Comparison of ENCODE assay signal across 12 cellular contexts in genomic region chr7:92956575-92956974, GRCh38.
DNase-seq lines count a peak whose midpoint lies in the region; ATAC-seq lines count a peak whose summit lies in the region.
"Had no signal": no experiment of that assay in that cellular context is flagged by ENCODE, and none has a peak within 500 bp of the region (broad histone marks: within the 10 kb centered on the region; RNA-seq: fewer than 3 reads in every experiment).

No MANE protein-coding gene starts in this region.

- H3K36me3 Mint-ChIP-seq in T-helper 1 cell treated with Interleukin-12 subunit alpha and Interleukin-12 subunit beta and Interleukin-4 antibody, amounts not matched to agents 30 μg/mL and 1 μg/mL, for 36 hours (ENCODE audit: low read depth), result peaks cover 22% of the 10 kb centered on the region
- H3K36me3 Mint-ChIP-seq in activated T-cell treated with anti-CD3 and anti-CD28 coated beads, Interleukin-2, amount 50 U/mL, for 72 hours (ENCODE audit: insufficient read depth in 2 of 2), result peaks cover 25 to 45% of the 10 kb centered on the region in 2 donors
- H3K36me3 Mint-ChIP-seq in stimulated activated naive CD8-positive, alpha-beta T cell treated with anti-CD3 and anti-CD28 coated beads, Interleukin-15, Interleukin-2, amounts not matched to agents 100 ng/mL and 50 ng/mL, for 24 hours (ENCODE audit: low read depth), result peaks cover 19% of the 10 kb centered on the region

- H3K4me3 Mint-ChIP-seq in T-helper 1 cell treated with Interleukin-12 subunit alpha and Interleukin-12 subunit beta and Interleukin-4 antibody, amounts not matched to agents 30 μg/mL and 1 μg/mL, for 36 hours, result no peak overlapping the region
- H3K4me3 Mint-ChIP-seq in activated T-cell treated with anti-CD3 and anti-CD28 coated beads, Interleukin-2, amount 50 U/mL, for 72 hours, result peak overlapping the region in 1 of 2 donors; percentile 34
- no peak overlapping the region for H3K4me3 Mint-ChIP-seq in stimulated activated naive CD8-positive, alpha-beta T cell treated with anti-CD3 and anti-CD28 coated beads, Interleukin-15, Interleukin-2, amounts not matched to agents 100 ng/mL and 50 ng/mL, for 24 hours
- H3K4me3 Mint-ChIP-seq in stimulated activated naive CD8-positive, alpha-beta T cell treated with anti-CD3 and anti-CD28 coated beads, Interleukin-15, amount 100 ng/mL, for 72 hours, result no peak overlapping the region
- H3K4me3 Mint-ChIP-seq: CD4-positive, alpha-beta T cell; H9 had no signal

- intact Hi-C loops in Right ventricle myocardium inferior (cut with DNase I), result no loop called here

- DNase-seq in T-helper 1 cell, result no peak
- no peak for DNase-seq in activated T-cell treated with anti-CD3 and anti-CD28 coated beads, Interleukin-2, amount 50 U/mL, for 72 hours
- DNase-seq in activated T-cell treated with anti-CD3 and anti-CD28 coated beads, Interleukin-2, amount 50 U/mL, for 48 hours, result no peak
- no peak for DNase-seq in stimulated activated naive CD8-positive, alpha-beta T cell treated with anti-CD3 and anti-CD28 coated beads, Interleukin-15, amount 100 ng/mL, for 72 hours
- DNase-seq in Right ventricle myocardium inferior (ENCODE audit: missing footprints), result no peak
- DNase-seq: AML-193; Caco-2; CD4-positive, alpha-beta T cell; H9 had no signal

- ATAC-seq in activated T-cell treated with anti-CD3 and anti-CD28 coated beads, Interleukin-2, amount 50 U/mL, for 72 hours (replicated peaks in 1 of 2), result no peak
- no peak for ATAC-seq in stimulated activated naive CD8-positive, alpha-beta T cell treated with anti-CD3 and anti-CD28 coated beads, Interleukin-15, amount 100 ng/mL, for 72 hours
- ATAC-seq in Right ventricle myocardium inferior, result no peak
- ATAC-seq: A549 had no signal

- H3K4me1 Mint-ChIP-seq in T-helper 1 cell treated with Interleukin-12 subunit alpha and Interleukin-12 subunit beta and Interleukin-4 antibody, amounts not matched to agents 30 μg/mL and 1 μg/mL, for 36 hours (ENCODE audit: low read depth), result peaks cover 12% of the 10 kb centered on the region
- H3K4me1 Mint-ChIP-seq in activated T-cell treated with anti-CD3 and anti-CD28 coated beads, Interleukin-2, amount 50 U/mL, for 72 hours (ENCODE audit: low read depth), result peaks cover 54% of the 10 kb centered on the region
- H3K4me1 Mint-ChIP-seq in stimulated activated naive CD8-positive, alpha-beta T cell treated with anti-CD3 and anti-CD28 coated beads, Interleukin-15, Interleukin-2, amounts not matched to agents 100 ng/mL and 50 ng/mL, for 24 hours (ENCODE audit: low read depth), result peaks cover 51% of the 10 kb centered on the region
- H3K4me1 Mint-ChIP-seq in stimulated activated naive CD8-positive, alpha-beta T cell treated with anti-CD3 and anti-CD28 coated beads, Interleukin-15, amount 100 ng/mL, for 72 hours, result peaks cover 20% of the 10 kb centered on the region
- H3K4me1 Mint-ChIP-seq: H9 had no signal

- H3K27me3 Mint-ChIP-seq in T-helper 1 cell treated with Interleukin-12 subunit alpha and Interleukin-12 subunit beta and Interleukin-4 antibody, amounts not matched to agents 30 μg/mL and 1 μg/mL, for 36 hours (ENCODE audit: low read depth), result no peaks in the 10 kb centered on the region
- peaks cover 14% of the 10 kb centered on the region for H3K27me3 Mint-ChIP-seq in activated T-cell treated with anti-CD3 and anti-CD28 coated beads, Interleukin-2, amount 50 U/mL, for 72 hours (ENCODE audit: low read depth)
- H3K27me3 Mint-ChIP-seq in stimulated activated naive CD8-positive, alpha-beta T cell treated with anti-CD3 and anti-CD28 coated beads, Interleukin-15, Interleukin-2, amounts not matched to agents 100 ng/mL and 50 ng/mL, for 24 hours, result peaks cover 18% of the 10 kb centered on the region
- peaks cover 28% of the 10 kb centered on the region for H3K27me3 Mint-ChIP-seq in stimulated activated naive CD8-positive, alpha-beta T cell treated with anti-CD3 and anti-CD28 coated beads, Interleukin-15, amount 100 ng/mL, for 72 hours

- peak overlapping the region; percentile 10 for H3K27ac Mint-ChIP-seq in T-helper 1 cell treated with Interleukin-12 subunit alpha and Interleukin-12 subunit beta and Interleukin-4 antibody, amounts not matched to agents 30 μg/mL and 1 μg/mL, for 36 hours
- H3K27ac Mint-ChIP-seq in activated T-cell treated with anti-CD3 and anti-CD28 coated beads, Interleukin-2, amount 50 U/mL, for 72 hours, result peak overlapping the region; percentile 85
- peak overlapping the region; percentile 91 for H3K27ac Mint-ChIP-seq in stimulated activated naive CD8-positive, alpha-beta T cell treated with anti-CD3 and anti-CD28 coated beads, Interleukin-15, Interleukin-2, amounts not matched to agents 100 ng/mL and 50 ng/mL, for 24 hours
- H3K27ac Mint-ChIP-seq in stimulated activated naive CD8-positive, alpha-beta T cell treated with anti-CD3 and anti-CD28 coated beads, Interleukin-15, amount 100 ng/mL, for 72 hours, result no peak overlapping the region
- H3K27ac Mint-ChIP-seq: CD4-positive, alpha-beta T cell; H9 had no signal

- peaks cover 54% of the 10 kb centered on the region for H3K9me3 Mint-ChIP-seq in T-helper 1 cell treated with Interleukin-12 subunit alpha and Interleukin-12 subunit beta and Interleukin-4 antibody, amounts not matched to agents 30 μg/mL and 1 μg/mL, for 36 hours
- H3K9me3 Mint-ChIP-seq in activated T-cell treated with anti-CD3 and anti-CD28 coated beads, Interleukin-2, amount 50 U/mL, for 72 hours, result peaks cover 17 to 27% of the 10 kb centered on the region in 2 donors
- peaks cover 13% of the 10 kb centered on the region for H3K9me3 Mint-ChIP-seq in stimulated activated naive CD8-positive, alpha-beta T cell treated with anti-CD3 and anti-CD28 coated beads, Interleukin-15, Interleukin-2, amounts not matched to agents 100 ng/mL and 50 ng/mL, for 24 hours
- H3K9me3 Mint-ChIP-seq in stimulated activated naive CD8-positive, alpha-beta T cell treated with anti-CD3 and anti-CD28 coated beads, Interleukin-15, amount 100 ng/mL, for 72 hours, result peaks cover 40 to 41% of the 10 kb centered on the region in 2 donors

Comparison
In these comparisons a context has a peak if more than half of its experiments do, and no peak if none do; other contexts are left out.
1. H3K27ac Mint-ChIP-seq: peak in T-helper 1 cell treated with Interleukin-12 subunit alpha and Interleukin-12 subunit beta and Interleukin-4 antibody, amounts not matched to agents 30 μg/mL and 1 μg/mL, for 36 hours (single experiment), activated T-cell treated with anti-CD3 and anti-CD28 coated beads, Interleukin-2, amount 50 U/mL, for 72 hours (single experiment) and stimulated activated naive CD8-positive, alpha-beta T cell treated with anti-CD3 and anti-CD28 coated beads, Interleukin-15, Interleukin-2, amounts not matched to agents 100 ng/mL and 50 ng/mL, for 24 hours (single experiment); none in stimulated activated naive CD8-positive, alpha-beta T cell treated with anti-CD3 and anti-CD28 coated beads, Interleukin-15, amount 100 ng/mL, for 72 hours (0 of 2).